11 cellular contexts compared by ENCODE assay signal in genomic region chr2:68857855-68858456, GRCh38. TPM values are rescaled to one million over a fixed set of nuclear protein-coding genes. Genes with fewer than 3 reads are reported as not detected.
A peak's percentile ranks its signal among the peaks of the same experiment; 100 is the strongest.
DNase-seq lines count a peak whose midpoint lies in the region; ATAC-seq and TF ChIP-seq lines count a peak whose summit lies in the region.
"Had no signal": no experiment of that assay in that cellular context is flagged by ENCODE, and none has a peak within 500 bp of the region (broad histone marks: within the 10 kb centered on the region; RNA-seq: fewer than 3 reads in every experiment).

No MANE protein-coding gene starts in this region.

- H3K9ac ChIP-seq in BLaER1 = no peak overlapping the region

- H3K27ac ChIP-seq in BLaER1 = no peak overlapping the region
- H3K27ac ChIP-seq in CD8-positive, alpha-beta T cell (ENCODE audit: low read depth, low read length) = no peak overlapping the region

- no peaks in the 10 kb centered on the region for H3K4me1 Mint-ChIP-seq in chondrocyte (ENCODE audit: low read depth)
- no peaks in the 10 kb centered on the region for H3K4me1 Mint-ChIP-seq in CD8-positive, alpha-beta T cell (ENCODE audit: low read depth)

- DNase-seq in NB4 (ENCODE audit: low read depth) = peak; percentile 30
- peak; percentile 36 for DNase-seq in germinal center (ENCODE audit: low spot score)
- DNase-seq in chondrocyte (ENCODE audit: low spot score) = no peak
- DNase-seq in CD8-positive, alpha-beta T cell = no peak
- no peak for DNase-seq in GM19238 (ENCODE audit: insufficient read length, low spot score)
- DNase-seq: NCI-H82 had no signal

- H3K36me3 Mint-ChIP-seq in chondrocyte (ENCODE audit: low read depth) = no peaks in the 10 kb centered on the region
- no peaks in the 10 kb centered on the region for H3K36me3 Mint-ChIP-seq in CD8-positive, alpha-beta T cell
- H3K36me3 Mint-ChIP-seq: activated naive CD4-positive, alpha-beta T cell treated with anti-CD3 and anti-CD28 coated beads, Interleukin-2, amount 50 U/mL, for 72 hours had no signal

- H3K27ac Mint-ChIP-seq in chondrocyte (ENCODE audit: unreplicated experiment) = no peak overlapping the region
- no peak overlapping the region for H3K27ac Mint-ChIP-seq in CD8-positive, alpha-beta T cell
- H3K27ac Mint-ChIP-seq: activated naive CD4-positive, alpha-beta T cell treated with anti-CD3 and anti-CD28 coated beads, Interleukin-2, amount 50 U/mL, for 72 hours had no signal

- POLR2A ChIA-PET in CD8-positive, alpha-beta T cell (lab: Charles Lee) = interaction anchor here (1.1 kb wide), 1 partner anchor 11 kb away, joined by 3 read pairs; no protein-coding TSS in a partner anchor

- peak overlapping the region; percentile 42 for H3K4me2 ChIP-seq in BLaER1

- H3K27me3 ChIP-seq in BLaER1 = no peaks in the 10 kb centered on the region
- H3K27me3 ChIP-seq in CD8-positive, alpha-beta T cell (ENCODE audit: insufficient read depth, low read length) = no peaks in the 10 kb centered on the region

- CTCF ChIA-PET in CD8-positive, alpha-beta T cell (lab: Charles Lee) = interaction anchor here (0.6 to 1.1 kb wide), 4 partner anchors 24 to 396 kb away, joined by 3 read pairs; no protein-coding TSS in a partner anchor

- no peak for TF ChIP-seq CTCF in NB4 (IDR thresholded peaks at IDR 0.05; ENCODE audit: low read depth, low read length)
- TF ChIP-seq CTCF in chondrocyte (IDR thresholded peaks at IDR 0.05) = no peak
- no peak for TF ChIP-seq CTCF in CD8-positive, alpha-beta T cell (IDR thresholded peaks at IDR 0.05)

- no peaks in the 10 kb centered on the region for H3K36me3 ChIP-seq in BLaER1
- H3K36me3 ChIP-seq in CD8-positive, alpha-beta T cell (ENCODE audit: insufficient read depth, low read length) = no peaks in the 10 kb centered on the region

- no peaks in the 10 kb centered on the region for H4K20me1 ChIP-seq in BLaER1

- H3K4me1 ChIP-seq in BLaER1 = peaks cover 17% of the 10 kb centered on the region
- H3K4me1 ChIP-seq in CD8-positive, alpha-beta T cell (ENCODE audit: insufficient read depth, low read length) = no peaks in the 10 kb centered on the region

- no peaks in the 10 kb centered on the region for H3K9me3 Mint-ChIP-seq in chondrocyte (ENCODE audit: low read depth)
- no peaks in the 10 kb centered on the region for H3K9me3 Mint-ChIP-seq in CD8-positive, alpha-beta T cell
- H3K9me3 Mint-ChIP-seq: activated naive CD4-positive, alpha-beta T cell treated with anti-CD3 and anti-CD28 coated beads, Interleukin-2, amount 50 U/mL, for 72 hours had no signal

- H3K4me3 Mint-ChIP-seq in chondrocyte (ENCODE audit: unreplicated experiment) = no peak overlapping the region
- H3K4me3 Mint-ChIP-seq in CD8-positive, alpha-beta T cell = no peak overlapping the region

- TF ChIP-seq POLR2A in NB4 (IDR thresholded peaks at IDR 0.05; ENCODE audit: extremely low read depth, insufficient read length) = no peak

- peaks cover 29% of the 10 kb centered on the region for H3K27me3 Mint-ChIP-seq in chondrocyte (ENCODE audit: low read depth)
- peaks cover 3% of the 10 kb centered on the region for H3K27me3 Mint-ChIP-seq in CD8-positive, alpha-beta T cell (ENCODE audit: low read depth)

- no peaks in the 10 kb centered on the region for H3K9me3 ChIP-seq in BLaER1
- H3K9me3 ChIP-seq in CD8-positive, alpha-beta T cell (ENCODE audit: low read length) = no peaks in the 10 kb centered on the region

- intact Hi-C loops in CD8-positive, alpha-beta T cell (cut with DNase I, micrococcal nuclease) = no loop called here

- ATAC-seq in GM18870 (IDR thresholded peaks at IDR 0.05; ENCODE audit: unreplicated experiment) (peak; percentile 65), GM19328 (IDR thresholded peaks at IDR 0.05; ENCODE audit: unreplicated experiment) (no peak)
- no peak for ATAC-seq in CD8-positive, alpha-beta T cell

- H3K4me3 ChIP-seq in BLaER1 (no peak overlapping the region), NB4 (ENCODE audit: low read depth, low read length) (no peak overlapping the region)
- no peak overlapping the region for H3K4me3 ChIP-seq in CD8-positive, alpha-beta T cell (ENCODE audit: low read depth, low read length)

RNA-seq across cellular contexts. Expression of gene BMP10, which starts 13.2 kb away (rescaled TPM):
- not detected in 3 replicates for total RNA-seq in chondrocyte
- not detected for total RNA-seq in CD8-positive, alpha-beta T cell
- total RNA-seq: activated naive CD4-positive, alpha-beta T cell treated with anti-CD3 and anti-CD28 coated beads, Interleukin-2, amount 50 U/mL, for 72 hours; fibroblast of villous mesenchyme had no signal

Comparison
In these comparisons a context has a peak if more than half of its experiments do, and no peak if none do; other contexts are left out.
1. DNase-seq: peak in NB4 (single experiment) and germinal center (single experiment); none in chondrocyte (single experiment), CD8-positive, alpha-beta T cell (0 of 7) and GM19238 (single experiment).